ENCODE assay signal across 16 cellular contexts in genomic region chr1:182569939-182570610, GRCh38.
"Had no signal": no experiment of that assay in that cellular context is flagged by ENCODE, and none has a peak within 500 bp of the region (broad histone marks: within the 10 kb centered on the region; RNA-seq: fewer than 3 reads in every experiment).

No MANE protein-coding gene starts in this region.

- ATAC-seq: activated naive CD8-positive, alpha-beta T cell treated with anti-CD3 and anti-CD28 coated beads, Interleukin-2, amount 50 U/mL, for 24 hours; gastroesophageal sphincter; naive thymus-derived CD4-positive, alpha-beta T cell; right lobe of liver; stimulated activated naive CD8-positive, alpha-beta T cell treated with anti-CD3 and anti-CD28 coated beads, Interleukin-15, amount 100 ng/mL, for 72 hours; upper lobe of right lung had no signal

- FAIRE-seq: islet of Langerhans had no signal

- H3K4me1 ChIP-seq: breast epithelium, gastroesophageal sphincter, right lobe of liver, testis, upper lobe of right lung had no signal

- H3K27ac ChIP-seq: breast epithelium, gastroesophageal sphincter, ovary, right lobe of liver, testis, upper lobe of right lung had no signal

- H3K27me3 ChIP-seq: breast epithelium, gastroesophageal sphincter, ovary, right lobe of liver, testis, upper lobe of right lung had no signal

- H3K9me3 Mint-ChIP-seq: activated naive CD4-positive, alpha-beta T cell treated with anti-CD3 and anti-CD28 coated beads for 36 hours; activated naive CD8-positive, alpha-beta T cell treated with anti-CD3 and anti-CD28 coated beads, Interleukin-2, amount 50 U/mL, for 24 hours; naive thymus-derived CD4-positive, alpha-beta T cell; stimulated activated naive CD8-positive, alpha-beta T cell treated with anti-CD3 and anti-CD28 coated beads, Interleukin-15, amount 100 ng/mL, for 72 hours had no signal

- H3K4me2 ChIP-seq: smooth muscle cell had no signal

- DNase-seq: activated CD4-positive, alpha-beta T cell treated with anti-CD3 and anti-CD28 coated beads, Interleukin-2, amount 50 U/mL, for 4 hours; activated CD4-positive, CD25-positive, alpha-beta regulatory T cell treated with anti-CD3 and anti-CD28 coated beads, Interleukin-2, amount 50 U/mL, for 72 hours; activated naive CD4-positive, alpha-beta T cell treated with anti-CD3 and anti-CD28 coated beads for 36 hours; activated naive CD8-positive, alpha-beta T cell treated with anti-CD3 and anti-CD28 coated beads, Interleukin-2, amount 50 U/mL, for 24 hours; activated T-cell treated with anti-CD3 and anti-CD28 coated beads for 4 hours; aorta; naive thymus-derived CD4-positive, alpha-beta T cell; ovary; right lobe of liver; stimulated activated naive CD8-positive, alpha-beta T cell treated with anti-CD3 and anti-CD28 coated beads, Interleukin-15, amount 100 ng/mL, for 72 hours; testis; upper lobe of right lung had no signal

- H3K4me3 Mint-ChIP-seq: activated naive CD4-positive, alpha-beta T cell treated with anti-CD3 and anti-CD28 coated beads for 36 hours; activated naive CD8-positive, alpha-beta T cell treated with anti-CD3 and anti-CD28 coated beads, Interleukin-2, amount 50 U/mL, for 24 hours; naive thymus-derived CD4-positive, alpha-beta T cell; stimulated activated naive CD8-positive, alpha-beta T cell treated with anti-CD3 and anti-CD28 coated beads, Interleukin-15, amount 100 ng/mL, for 72 hours had no signal

- H3K36me3 ChIP-seq: ovary, right lobe of liver had no signal

- H3K4me3 ChIP-seq: breast epithelium, gastroesophageal sphincter, ovary, right lobe of liver, smooth muscle cell, testis, upper lobe of right lung had no signal

- H3K27ac Mint-ChIP-seq: activated naive CD4-positive, alpha-beta T cell treated with anti-CD3 and anti-CD28 coated beads for 36 hours; activated naive CD8-positive, alpha-beta T cell treated with anti-CD3 and anti-CD28 coated beads, Interleukin-2, amount 50 U/mL, for 24 hours; naive thymus-derived CD4-positive, alpha-beta T cell; stimulated activated naive CD8-positive, alpha-beta T cell treated with anti-CD3 and anti-CD28 coated beads, Interleukin-15, amount 100 ng/mL, for 72 hours had no signal

- H3K27me3 Mint-ChIP-seq: activated naive CD8-positive, alpha-beta T cell treated with anti-CD3 and anti-CD28 coated beads, Interleukin-2, amount 50 U/mL, for 24 hours; stimulated activated naive CD8-positive, alpha-beta T cell treated with anti-CD3 and anti-CD28 coated beads, Interleukin-15, amount 100 ng/mL, for 72 hours had no signal

- H3K4me1 Mint-ChIP-seq: activated naive CD8-positive, alpha-beta T cell treated with anti-CD3 and anti-CD28 coated beads, Interleukin-2, amount 50 U/mL, for 24 hours; naive thymus-derived CD4-positive, alpha-beta T cell; stimulated activated naive CD8-positive, alpha-beta T cell treated with anti-CD3 and anti-CD28 coated beads, Interleukin-15, amount 100 ng/mL, for 72 hours had no signal

- H3K9me3 ChIP-seq: breast epithelium, gastroesophageal sphincter, ovary, right lobe of liver, testis, upper lobe of right lung had no signal
